13 cellular contexts compared by ENCODE assay signal in genomic region chr6:168369776-168370175, GRCh38. TPM values are rescaled to one million over a fixed set of nuclear protein-coding genes. Genes with fewer than 3 reads are reported as not detected.
A peak's percentile ranks its signal among the peaks of the same experiment; 100 is the strongest.
DNase-seq lines count a peak whose midpoint lies in the region; ATAC-seq, FAIRE-seq and TF ChIP-seq lines count a peak whose summit lies in the region.
"Had no signal": no experiment of that assay in that cellular context is flagged by ENCODE, and none has a peak within 500 bp of the region (broad histone marks: within the 10 kb centered on the region; RNA-seq: fewer than 3 reads in every experiment).

No MANE protein-coding gene starts in this region.

- peaks cover 0 to 6% (median 0%) of the 10 kb centered on the region in 11 donors for H3K9me3 ChIP-seq in heart right ventricle
- H3K9me3 ChIP-seq in mucosa of descending colon, result no peaks in the 10 kb centered on the region
- H3K9me3 ChIP-seq in tibial artery, result no peaks in the 10 kb centered on the region
- H3K9me3 ChIP-seq: BE2C, MG63 had no signal

- 85% methylated on average over 13 of the region's 13 CpGs for WGBS in heart right ventricle, 2 donors

- H3K27ac ChIP-seq in heart right ventricle, result no peak overlapping the region
- peak overlapping the region; percentile 65 for H3K27ac ChIP-seq in VCaP
- H3K27ac ChIP-seq in tibial artery, result no peak overlapping the region
- H3K27ac ChIP-seq: 22Rv1, PC-9 had no signal

- FAIRE-seq in GM12892 (lab: Jason Lieb, UNC), result no peak

- H3K4me3 ChIP-seq in heart right ventricle (no peak overlapping the region), mucosa of descending colon (no peak overlapping the region), tibial artery (no peak overlapping the region)
- H3K4me3 ChIP-seq: MG63, PC-9 had no signal

- ATAC-seq in Right ventricle myocardium superior (ENCODE audit: poor library complexity) (no peak), heart right ventricle (no peak), mucosa of descending colon (no peak), GM18519 (IDR thresholded peaks at IDR 0.05; ENCODE audit: low FRiP score, unreplicated experiment) (no peak)

- H3K36me3 ChIP-seq in heart right ventricle (no peaks in the 10 kb centered on the region), mucosa of descending colon (ENCODE audit: low read depth) (no peaks in the 10 kb centered on the region), tibial artery (no peaks in the 10 kb centered on the region)
- H3K36me3 ChIP-seq: BE2C, MG63 had no signal

- intact Hi-C loops in Right ventricle myocardium superior (cut with DNase I), result loop anchor here (5.0 kb wide), 1 partner anchor 513 kb away; no protein-coding TSS in a partner anchor
- intact Hi-C loops in heart right ventricle (cut with DNase I), result loop anchor here (1.0 to 10.0 kb wide), 9 partner anchors 73 to 516 kb away; partner anchors contain the start of gene SMOC2 (in 2 of the 10)
- intact Hi-C loops in mucosa of descending colon (cut with DNase I, micrococcal nuclease), result loop anchor here (2.0 to 5.0 kb wide), 2 partner anchors 513 to 515 kb away; no protein-coding TSS in a partner anchor
- intact Hi-C loops in tibial artery (cut with DNase I; ENCODE audit: low total_unique reads), result loop anchor here (2.0 kb wide), 1 partner anchor 513 kb away; no protein-coding TSS in a partner anchor

- TF ChIP-seq CTCF in heart right ventricle (IDR thresholded peaks at IDR 0.05) (no peak), VCaP (conservative IDR thresholded peaks at IDR 0.05) (no peak), mucosa of descending colon (IDR thresholded peaks at IDR 0.05) (no peak), tibial artery (IDR thresholded peaks at IDR 0.05) (no peak)

- DNase-seq in Right ventricle myocardium superior (peak; percentile 35), heart right ventricle (no peak), mucosa of descending colon (peak; percentile 16 to 29 (median 27)), tibial artery (peak; percentile 3 to 16), NCI-H774 (lab: John Stamatoyannopoulos, UW) (no peak), GM12892 (ENCODE audit: insufficient read length) (no peak)

- H3K27me3 ChIP-seq in heart right ventricle (peaks cover 0 to 31% (median 5%) of the 10 kb centered on the region in 7 donors), tibial artery (no peaks in the 10 kb centered on the region)
- H3K27me3 ChIP-seq: BE2C, MG63 had no signal

- H3K4me1 ChIP-seq in heart right ventricle (peaks cover 0 to 10% (median 0%) of the 10 kb centered on the region in 9 donors), mucosa of descending colon (ENCODE audit: low read depth) (no peaks in the 10 kb centered on the region), tibial artery (peaks cover 0 to 6% (median 0%) of the 10 kb centered on the region in 4 donors)
- H3K4me1 ChIP-seq: BE2C had no signal

- no peak for TF ChIP-seq POLR2A in GM12892 (IDR thresholded peaks at IDR 0.05; ENCODE audit: low read depth, low read length)

RNA-seq across cellular contexts. Expression of gene DACT2, which starts 50.2 kb away (rescaled TPM):
- total RNA-seq in Right ventricle myocardium superior (1.6 TPM), heart right ventricle (1 to 10 TPM in 2 of 10 donors, under 1 TPM in 8; 0.09 to 1.5 (median 0.66) TPM), mucosa of descending colon (1 to 10 TPM; 1.2 to 3.4 (median 1.5) TPM)
- polyA plus RNA-seq in heart right ventricle, result under 1 TPM; 0.29 to 0.38 TPM
- not detected for polyA plus RNA-seq in GM12892 (2012; ENCODE audit: missing spikeins)
- total RNA-seq: CD4-positive, alpha-beta T cell; PC-9 had no signal

Comparison
In these comparisons a context has a peak if more than half of its experiments do, and no peak if none do; other contexts are left out.
1. DNase-seq: peak in Right ventricle myocardium superior (single experiment), mucosa of descending colon (3 of 3) and tibial artery (2 of 2); none in heart right ventricle (0 of 2), NCI-H774 (single experiment) and GM12892 (single experiment).